ENCODE assay signal across 1 cellular context in the genomic region with DNA sequence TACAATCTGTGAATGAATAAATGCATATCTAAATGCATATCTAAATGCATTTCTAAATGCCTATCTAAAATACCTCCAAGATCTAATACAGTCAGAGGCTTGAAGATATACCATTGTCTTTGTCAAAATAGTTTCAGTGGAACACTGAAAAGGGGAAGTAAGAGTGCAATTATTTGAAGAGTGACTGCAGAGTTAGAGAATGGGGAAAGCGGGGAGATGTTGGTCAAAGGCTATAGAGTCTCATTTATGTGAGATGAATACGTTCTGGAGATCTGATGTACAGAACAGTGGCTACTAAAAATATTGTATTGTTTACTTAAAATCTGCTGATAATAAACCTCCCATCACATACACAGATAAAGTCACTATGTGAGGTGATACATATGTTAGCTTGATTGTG.
A peak's percentile ranks its signal among the peaks of the same experiment; 100 is the strongest.
TF ChIP-seq lines count a peak whose summit lies in the region.

No MANE protein-coding gene starts in this region.

TF ChIP-seq in GM12878, 131 proteins besides CTCF, POLR2A, EP300 and RAD21 (continued from another document):
- TF ChIP-seq, protein P1, sequence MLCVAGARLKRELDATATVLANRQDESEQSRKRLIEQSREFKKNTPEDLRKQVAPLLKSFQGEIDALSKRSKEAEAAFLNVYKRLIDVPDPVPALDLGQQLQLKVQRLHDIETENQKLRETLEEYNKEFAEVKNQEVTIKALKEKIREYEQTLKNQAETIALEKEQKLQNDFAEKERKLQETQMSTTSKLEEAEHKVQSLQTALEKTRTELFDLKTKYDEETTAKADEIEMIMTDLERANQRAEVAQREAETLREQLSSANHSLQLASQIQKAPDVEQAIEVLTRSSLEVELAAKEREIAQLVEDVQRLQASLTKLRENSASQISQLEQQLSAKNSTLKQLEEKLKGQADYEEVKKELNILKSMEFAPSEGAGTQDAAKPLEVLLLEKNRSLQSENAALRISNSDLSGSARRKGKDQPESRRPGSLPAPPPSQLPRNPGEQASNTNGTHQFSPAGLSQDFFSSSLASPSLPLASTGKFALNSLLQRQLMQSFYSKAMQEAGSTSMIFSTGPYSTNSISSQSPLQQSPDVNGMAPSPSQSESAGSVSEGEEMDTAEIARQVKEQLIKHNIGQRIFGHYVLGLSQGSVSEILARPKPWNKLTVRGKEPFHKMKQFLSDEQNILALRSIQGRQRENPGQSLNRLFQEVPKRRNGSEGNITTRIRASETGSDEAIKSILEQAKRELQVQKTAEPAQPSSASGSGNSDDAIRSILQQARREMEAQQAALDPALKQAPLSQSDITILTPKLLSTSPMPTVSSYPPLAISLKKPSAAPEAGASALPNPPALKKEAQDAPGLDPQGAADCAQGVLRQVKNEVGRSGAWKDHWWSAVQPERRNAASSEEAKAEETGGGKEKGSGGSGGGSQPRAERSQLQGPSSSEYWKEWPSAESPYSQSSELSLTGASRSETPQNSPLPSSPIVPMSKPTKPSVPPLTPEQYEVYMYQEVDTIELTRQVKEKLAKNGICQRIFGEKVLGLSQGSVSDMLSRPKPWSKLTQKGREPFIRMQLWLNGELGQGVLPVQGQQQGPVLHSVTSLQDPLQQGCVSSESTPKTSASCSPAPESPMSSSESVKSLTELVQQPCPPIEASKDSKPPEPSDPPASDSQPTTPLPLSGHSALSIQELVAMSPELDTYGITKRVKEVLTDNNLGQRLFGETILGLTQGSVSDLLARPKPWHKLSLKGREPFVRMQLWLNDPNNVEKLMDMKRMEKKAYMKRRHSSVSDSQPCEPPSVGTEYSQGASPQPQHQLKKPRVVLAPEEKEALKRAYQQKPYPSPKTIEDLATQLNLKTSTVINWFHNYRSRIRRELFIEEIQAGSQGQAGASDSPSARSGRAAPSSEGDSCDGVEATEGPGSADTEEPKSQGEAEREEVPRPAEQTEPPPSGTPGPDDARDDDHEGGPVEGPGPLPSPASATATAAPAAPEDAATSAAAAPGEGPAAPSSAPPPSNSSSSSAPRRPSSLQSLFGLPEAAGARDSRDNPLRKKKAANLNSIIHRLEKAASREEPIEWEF (IDR thresholded peaks at IDR 0.05; ENCODE audit: insufficient replicate concordance, low read depth, low read length) = no peak
- TF ChIP-seq MAX (IDR thresholded peaks at IDR 0.05; ENCODE audit: low read depth, low read length) (no peak), KDM1A (IDR thresholded peaks at IDR 0.05; ENCODE audit: borderline replicate concordance) (no peak), PKNOX1 (IDR thresholded peaks at IDR 0.05) (peak; percentile 20; the same call in 1 of the 2 replicates)
TF ChIP-seq in GM12878: peak in this region for 3.
